14 cellular contexts compared by ENCODE assay signal in the genomic region with DNA sequence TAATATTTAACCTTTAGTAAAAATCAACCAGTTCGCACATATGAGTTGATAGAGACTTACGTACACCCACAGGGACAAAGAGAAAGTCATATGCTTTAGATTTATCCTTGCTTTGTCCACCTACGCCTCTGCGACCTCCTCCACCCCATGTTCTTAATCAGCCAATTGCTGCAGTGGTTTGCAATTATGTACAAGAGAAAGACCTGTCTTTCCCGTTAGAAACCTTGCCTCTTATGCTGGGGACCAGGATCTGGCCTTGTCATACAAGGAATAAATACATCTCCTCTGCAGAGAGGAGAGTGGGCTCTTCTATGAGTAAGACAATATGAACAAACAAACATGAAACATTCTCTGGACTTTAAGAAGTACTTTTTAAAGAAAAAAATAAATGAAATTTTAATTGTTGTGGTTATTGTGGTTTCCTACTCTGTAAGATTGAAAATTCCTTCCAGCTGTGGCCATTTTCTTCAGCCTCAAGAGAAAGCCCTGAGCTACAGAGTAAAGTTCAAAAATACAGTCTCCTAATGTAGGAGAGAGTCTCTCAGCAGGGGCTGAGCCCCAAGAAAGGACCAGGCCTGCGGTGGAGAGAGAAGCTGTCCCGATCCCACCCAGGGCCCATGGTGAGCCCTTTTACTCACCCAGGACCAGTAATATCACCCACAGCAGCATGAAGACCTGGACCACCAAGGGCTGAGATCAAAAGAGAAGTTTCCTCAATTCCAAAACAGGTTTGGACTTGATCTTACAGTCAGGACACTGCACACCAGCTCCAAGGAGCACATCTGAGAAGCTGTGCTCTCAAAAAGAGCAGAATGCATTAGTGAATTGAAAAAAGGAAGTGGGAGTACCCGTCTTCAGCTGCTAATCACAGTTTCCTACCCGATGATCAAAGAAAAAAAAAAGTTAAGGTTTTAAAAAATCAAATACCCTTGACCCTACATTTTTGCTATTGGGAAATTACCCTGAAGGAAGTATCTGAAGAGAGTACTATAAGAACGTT. TPM values are rescaled to one million over a fixed set of nuclear protein-coding genes. Genes with fewer than 3 reads are reported as not detected.
DNase-seq lines count a peak whose midpoint lies in the region; ATAC-seq and TF ChIP-seq lines count a peak whose summit lies in the region.
"Had no signal": no experiment of that assay in that cellular context is flagged by ENCODE, and none has a peak within 500 bp of the region (broad histone marks: within the 10 kb centered on the region; RNA-seq: fewer than 3 reads in every experiment).

Gene FCRL5, minus strand, starts transcription at position 822 of the 1,000 bp plus-strand sequence. Its CDS starts 153 bp downstream, at position 669.

- H3K4me1 ChIP-seq in BLaER1 treated with 17β-estradiol and CSF1 and Interleukin-3, amounts not matched to agents 10 nM and 100 nM = peaks cover 16 to 32% (median 26%) of the 10 kb centered on the region in 10 experiments
- no peaks in the 10 kb centered on the region for H3K4me1 ChIP-seq in left ventricle myocardium inferior
- H3K4me1 ChIP-seq: heart left ventricle had no signal

- H3K36me3 ChIP-seq in BLaER1 treated with 17β-estradiol and CSF1 and Interleukin-3, amounts not matched to agents 10 nM and 100 nM = no peaks in the 10 kb centered on the region
- H3K36me3 ChIP-seq in left ventricle myocardium inferior = no peaks in the 10 kb centered on the region
- H3K36me3 ChIP-seq: heart left ventricle, Peyer's patch had no signal

- intact Hi-C loops in left ventricle myocardium inferior (cut with micrococcal nuclease) = no loop called here

- peak within 1 kb of the TSS; percentile 64 to 88 (median 79) for H3K4me2 ChIP-seq in BLaER1 treated with 17β-estradiol and CSF1 and Interleukin-3, amounts not matched to agents 10 nM and 100 nM

- no peaks in the 10 kb centered on the region; a peak in 1 of 22 replicates for H4K20me1 ChIP-seq in BLaER1 treated with 17β-estradiol and CSF1 and Interleukin-3, amounts not matched to agents 10 nM and 100 nM

- peak within 1 kb of the TSS in 2 of 10 experiments; percentile 14 to 21; a peak in 2 of 20 replicates for H3K4me3 ChIP-seq in BLaER1 treated with 17β-estradiol and CSF1 and Interleukin-3, amounts not matched to agents 10 nM and 100 nM
- H3K4me3 ChIP-seq in left ventricle myocardium inferior = no peak within 1 kb of the TSS
- H3K4me3 ChIP-seq: heart left ventricle had no signal

- H3K9me3 ChIP-seq in BLaER1 treated with 17β-estradiol and CSF1 and Interleukin-3, amounts not matched to agents 10 nM and 100 nM (replicated peaks in 1 of 11) = peaks cover 0 to 4% (median 0%) of the 10 kb centered on the region in 11 experiments; a peak in 1 of 22 replicates
- no peaks in the 10 kb centered on the region for H3K9me3 ChIP-seq in left ventricle myocardium inferior (replicated peaks)
- H3K9me3 ChIP-seq: heart left ventricle, Peyer's patch had no signal

- H3K36me3 Mint-ChIP-seq in IgD-negative memory B cell = peaks cover 2% of the 10 kb centered on the region
- H3K36me3 Mint-ChIP-seq: activated naive CD8-positive, alpha-beta T cell treated with anti-CD3 and anti-CD28 coated beads, Interleukin-2, amount 10 ng/mL, durations not matched to agents 7 days and 5 days had no signal

- no peaks in the 10 kb centered on the region for H3K27me3 Mint-ChIP-seq in IgD-negative memory B cell

- DNase-seq in activated effector memory CD4-positive, alpha-beta T cell treated with Interleukin-2 at 50 U/mL for 16 hours = no peak
- DNase-seq in left ventricle myocardium inferior (no peak), NCI-H526 treated with DMSO at 0.1 percent for 48 hours (lab: John Stamatoyannopoulos, UW) (no peak)
- no peak for DNase-seq in central memory CD4-positive, alpha-beta T cell
- DNase-seq: activated naive CD8-positive, alpha-beta T cell treated with anti-CD3 and anti-CD28 coated beads, Interleukin-2, amount 10 ng/mL, durations not matched to agents 7 days and 5 days; heart left ventricle; NCI-H1417 treated with DMSO at 0.1 percent for 48 hours; Peyer's patch had no signal

- H3K27ac Mint-ChIP-seq in IgD-negative memory B cell = peak within 1 kb of the TSS in 2 of 3 donors; percentile 25 to 48
- H3K27ac Mint-ChIP-seq: activated naive CD8-positive, alpha-beta T cell treated with anti-CD3 and anti-CD28 coated beads, Interleukin-2, amount 10 ng/mL, durations not matched to agents 7 days and 5 days had no signal

- peak within 1 kb of the TSS in 8 of 11 experiments; percentile 6 to 69 (median 34); a peak in 10 of 22 replicates for H3K27ac ChIP-seq in BLaER1 treated with 17β-estradiol and CSF1 and Interleukin-3, amounts not matched to agents 10 nM and 100 nM
- no peak within 1 kb of the TSS for H3K27ac ChIP-seq in left ventricle myocardium inferior (replicated peaks)
- H3K27ac ChIP-seq: heart left ventricle, HL-60, skin epidermis had no signal

- H3K9ac ChIP-seq in BLaER1 treated with 17β-estradiol and CSF1 and Interleukin-3, amounts not matched to agents 10 nM and 100 nM = peak within 1 kb of the TSS in 5 of 11 experiments; percentile 7 to 66 (median 39); a peak in 7 of 22 replicates

- ATAC-seq in GM19035 (IDR thresholded peaks at IDR 0.05; ENCODE audit: unreplicated experiment) (peak; percentile 73), HG02678 (IDR thresholded peaks at IDR 0.05; ENCODE audit: unreplicated experiment) (peak; percentile 79)
- ATAC-seq: heart left ventricle had no signal

- peaks cover 34 to 48% (median 38%) of the 10 kb centered on the region in 3 donors for H3K4me1 Mint-ChIP-seq in IgD-negative memory B cell

- H3K4me3 Mint-ChIP-seq in IgD-negative memory B cell = peak within 1 kb of the TSS; percentile 85 to 95 (median 91)
- H3K4me3 Mint-ChIP-seq: activated naive CD8-positive, alpha-beta T cell treated with anti-CD3 and anti-CD28 coated beads, Interleukin-2, amount 10 ng/mL, durations not matched to agents 7 days and 5 days had no signal

- no peaks in the 10 kb centered on the region for H3K9me3 Mint-ChIP-seq in IgD-negative memory B cell
- H3K9me3 Mint-ChIP-seq: activated naive CD8-positive, alpha-beta T cell treated with anti-CD3 and anti-CD28 coated beads, Interleukin-2, amount 10 ng/mL, durations not matched to agents 7 days and 5 days had no signal

- no peak for TF ChIP-seq CTCF in left ventricle myocardium inferior (IDR thresholded peaks at IDR 0.05; ENCODE audit: borderline replicate concordance)

- H3K27me3 ChIP-seq in BLaER1 treated with 17β-estradiol and CSF1 and Interleukin-3, amounts not matched to agents 10 nM and 100 nM = no peaks in the 10 kb centered on the region; a peak in 1 of 22 replicates
- H3K27me3 ChIP-seq in left ventricle myocardium inferior (ENCODE audit: low read depth) = peaks cover 11% of the 10 kb centered on the region
- H3K27me3 ChIP-seq: Peyer's patch had no signal

RNA-seq across cellular contexts. Expression of gene FCRL5, which starts in this region (rescaled TPM):
- polyA plus RNA-seq in IgD-negative memory B cell = 26.5 TPM
- not detected for total RNA-seq in left ventricle myocardium inferior
